Comparison of ENCODE assay signal across 1 cellular context in the genomic region with DNA sequence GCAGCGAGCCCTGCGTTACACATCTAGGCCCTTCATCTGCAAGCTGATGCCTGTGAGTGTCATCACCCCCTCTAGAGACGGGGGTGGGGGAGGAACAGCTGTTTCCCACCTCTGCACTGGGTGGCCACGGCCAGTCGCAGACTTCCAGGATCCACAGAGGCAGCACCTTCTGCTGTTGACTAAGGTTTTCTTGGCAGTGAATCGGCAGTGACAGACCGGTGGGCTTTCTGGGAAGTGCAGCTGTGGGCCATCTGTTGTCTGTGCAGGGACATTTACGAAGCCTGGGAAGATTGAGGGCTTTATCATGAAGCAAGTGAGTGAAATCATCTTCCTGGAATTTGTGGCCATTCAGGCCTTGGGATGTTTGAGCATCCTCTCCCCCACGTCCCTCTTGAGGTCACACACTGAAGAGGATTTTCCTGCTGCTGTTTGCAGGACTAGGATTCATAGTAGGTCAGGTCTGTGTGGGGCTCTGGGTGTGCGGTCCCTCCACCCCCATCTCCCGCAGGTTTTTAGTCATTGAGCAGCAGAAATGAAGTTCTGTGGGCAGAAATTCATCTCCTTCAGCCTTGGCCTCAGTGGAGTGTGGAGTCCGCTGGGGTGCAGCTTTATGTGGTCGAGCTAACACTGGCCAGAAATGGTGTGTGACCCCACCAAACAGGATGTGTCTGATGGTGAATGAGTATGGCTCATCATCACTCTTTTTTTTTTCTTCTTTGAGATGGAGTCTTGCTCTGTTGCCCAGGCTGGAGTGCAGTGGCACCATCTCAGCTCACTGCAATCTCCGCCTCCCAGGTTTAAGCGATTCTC.
TF ChIP-seq lines count a peak whose summit lies in the region.

No MANE protein-coding gene starts in this region.

TF ChIP-seq in SK-N-SH, 30 proteins besides CTCF, POLR2A, EP300 and RAD21 (continued from another document):
- TF ChIP-seq, protein P1, sequence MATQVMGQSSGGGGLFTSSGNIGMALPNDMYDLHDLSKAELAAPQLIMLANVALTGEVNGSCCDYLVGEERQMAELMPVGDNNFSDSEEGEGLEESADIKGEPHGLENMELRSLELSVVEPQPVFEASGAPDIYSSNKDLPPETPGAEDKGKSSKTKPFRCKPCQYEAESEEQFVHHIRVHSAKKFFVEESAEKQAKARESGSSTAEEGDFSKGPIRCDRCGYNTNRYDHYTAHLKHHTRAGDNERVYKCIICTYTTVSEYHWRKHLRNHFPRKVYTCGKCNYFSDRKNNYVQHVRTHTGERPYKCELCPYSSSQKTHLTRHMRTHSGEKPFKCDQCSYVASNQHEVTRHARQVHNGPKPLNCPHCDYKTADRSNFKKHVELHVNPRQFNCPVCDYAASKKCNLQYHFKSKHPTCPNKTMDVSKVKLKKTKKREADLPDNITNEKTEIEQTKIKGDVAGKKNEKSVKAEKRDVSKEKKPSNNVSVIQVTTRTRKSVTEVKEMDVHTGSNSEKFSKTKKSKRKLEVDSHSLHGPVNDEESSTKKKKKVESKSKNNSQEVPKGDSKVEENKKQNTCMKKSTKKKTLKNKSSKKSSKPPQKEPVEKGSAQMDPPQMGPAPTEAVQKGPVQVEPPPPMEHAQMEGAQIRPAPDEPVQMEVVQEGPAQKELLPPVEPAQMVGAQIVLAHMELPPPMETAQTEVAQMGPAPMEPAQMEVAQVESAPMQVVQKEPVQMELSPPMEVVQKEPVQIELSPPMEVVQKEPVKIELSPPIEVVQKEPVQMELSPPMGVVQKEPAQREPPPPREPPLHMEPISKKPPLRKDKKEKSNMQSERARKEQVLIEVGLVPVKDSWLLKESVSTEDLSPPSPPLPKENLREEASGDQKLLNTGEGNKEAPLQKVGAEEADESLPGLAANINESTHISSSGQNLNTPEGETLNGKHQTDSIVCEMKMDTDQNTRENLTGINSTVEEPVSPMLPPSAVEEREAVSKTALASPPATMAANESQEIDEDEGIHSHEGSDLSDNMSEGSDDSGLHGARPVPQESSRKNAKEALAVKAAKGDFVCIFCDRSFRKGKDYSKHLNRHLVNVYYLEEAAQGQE (IDR thresholded peaks at IDR 0.05; ENCODE audit: low read depth, low read length) = peak; percentile 43; the same call in 1 of the 2 replicates
- TF ChIP-seq TAF1 (IDR thresholded peaks at IDR 0.05; ENCODE audit: borderline replicate concordance, low read depth, low read length) = no peak
- peak; percentile 89 for TF ChIP-seq SIN3A (IDR thresholded peaks at IDR 0.05; ENCODE audit: borderline replicate concordance, low read depth, low read length)
- TF ChIP-seq, protein P2, sequence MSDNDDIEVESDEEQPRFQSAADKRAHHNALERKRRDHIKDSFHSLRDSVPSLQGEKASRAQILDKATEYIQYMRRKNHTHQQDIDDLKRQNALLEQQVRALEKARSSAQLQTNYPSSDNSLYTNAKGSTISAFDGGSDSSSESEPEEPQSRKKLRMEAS (IDR thresholded peaks at IDR 0.05; ENCODE audit: low read depth) = peak; percentile 83
- peak; percentile 81 for TF ChIP-seq POLR2AphosphoS5 (IDR thresholded peaks at IDR 0.05; ENCODE audit: low read depth, low read length)
- TF ChIP-seq ELF1 (IDR thresholded peaks at IDR 0.05) = no peak
- peak; percentile 82; the same call in 1 of the 2 replicates for TF ChIP-seq FOSL2 (IDR thresholded peaks at IDR 0.05; ENCODE audit: borderline replicate concordance, low read depth)
- TF ChIP-seq, protein P3, sequence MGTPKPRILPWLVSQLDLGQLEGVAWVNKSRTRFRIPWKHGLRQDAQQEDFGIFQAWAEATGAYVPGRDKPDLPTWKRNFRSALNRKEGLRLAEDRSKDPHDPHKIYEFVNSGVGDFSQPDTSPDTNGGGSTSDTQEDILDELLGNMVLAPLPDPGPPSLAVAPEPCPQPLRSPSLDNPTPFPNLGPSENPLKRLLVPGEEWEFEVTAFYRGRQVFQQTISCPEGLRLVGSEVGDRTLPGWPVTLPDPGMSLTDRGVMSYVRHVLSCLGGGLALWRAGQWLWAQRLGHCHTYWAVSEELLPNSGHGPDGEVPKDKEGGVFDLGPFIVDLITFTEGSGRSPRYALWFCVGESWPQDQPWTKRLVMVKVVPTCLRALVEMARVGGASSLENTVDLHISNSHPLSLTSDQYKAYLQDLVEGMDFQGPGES (IDR thresholded peaks at IDR 0.05; ENCODE audit: low read depth, low read length) = no peak
- no peak for TF ChIP-seq MXI1 (IDR thresholded peaks at IDR 0.05; ENCODE audit: low read depth, low read length)
TF ChIP-seq in SK-N-SH: peak in this region for 12.
